Comparison of ENCODE assay signal across 1 cellular context in genomic region chr4:1212546-1213335, GRCh38.
TF ChIP-seq lines count a peak whose summit lies in the region.

No MANE protein-coding gene starts in this region.

TF ChIP-seq in HepG2, 621 proteins besides CTCF, POLR2A, EP300 and RAD21:
- TF ChIP-seq AKAP8 (CRISPR knock-in tag; IDR thresholded peaks at IDR 0.05) (0 out of 2 replicates have a peak, but pooled peaks have one; percentile 18), AGO2 (optimal IDR thresholded peaks at IDR 0.05; ENCODE audit: low read depth, low read length) (peak; percentile 42), ZNF879 (CRISPR knock-in tag; IDR thresholded peaks at IDR 0.05) (no peak)
TF ChIP-seq in HepG2: peak in this region for 2.
